10 cellular contexts compared by ENCODE assay signal in the genomic region with DNA sequence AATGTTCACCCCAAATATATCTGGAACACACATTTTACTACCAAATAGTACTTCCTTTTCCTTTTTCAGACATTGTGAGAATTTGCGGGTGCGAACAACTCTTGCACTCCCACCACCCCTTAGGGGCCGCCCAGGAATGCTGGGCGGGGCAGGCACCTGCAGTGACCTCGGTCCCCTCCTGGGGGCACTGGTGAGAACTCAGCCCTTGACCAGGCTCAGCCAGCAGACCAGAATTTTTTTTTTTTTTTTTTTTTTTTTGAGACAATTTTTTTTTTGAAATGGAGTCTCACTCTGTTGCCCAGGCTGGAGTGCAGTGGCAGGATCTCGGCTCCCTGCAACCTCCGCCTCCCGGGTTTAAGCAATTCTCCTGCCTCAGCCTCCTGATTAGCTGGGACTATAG.
A peak's percentile ranks its signal among the peaks of the same experiment; 100 is the strongest.
DNase-seq lines count a peak whose midpoint lies in the region; ATAC-seq, FAIRE-seq and TF ChIP-seq lines count a peak whose summit lies in the region.
"Had no signal": no experiment of that assay in that cellular context is flagged by ENCODE, and none has a peak within 500 bp of the region (broad histone marks: within the 10 kb centered on the region; RNA-seq: fewer than 3 reads in every experiment).

No MANE protein-coding gene starts in this region.

- no peaks in the 10 kb centered on the region for H3K27me3 ChIP-seq in brain microvascular endothelial cell (replicated peaks)

- no peaks in the 10 kb centered on the region for H3K36me3 ChIP-seq in brain microvascular endothelial cell (replicated peaks)

- FAIRE-seq in HTR-8/SVneo (lab: Jason Lieb, UNC): no peak

- ATAC-seq in GM18868 (IDR thresholded peaks at IDR 0.05; ENCODE audit: unreplicated experiment): no peak
- ATAC-seq: effector memory CD8-positive, alpha-beta T cell had no signal

- H3K27ac ChIP-seq in brain microvascular endothelial cell: no peak overlapping the region
- H3K27ac ChIP-seq: SK-N-MC had no signal

- H3K4me3 ChIP-seq in brain microvascular endothelial cell (ENCODE audit: low read depth, low read length): no peak overlapping the region
- H3K4me3 ChIP-seq: SK-N-MC had no signal

- DNase-seq in DMS53 (lab: John Stamatoyannopoulos, UW) (peak; percentile 47), DMS53 treated with DMSO at 0.1 percent for 48 hours (lab: John Stamatoyannopoulos, UW; ENCODE audit: unreplicated experiment) (no peak), HTR-8/SVneo (ENCODE audit: insufficient read length, low spot score) (peak; percentile 45), brain microvascular endothelial cell (no peak), posterior vena cava (ENCODE audit: low spot score) (peak; percentile 46), GM19238 (ENCODE audit: insufficient read length, low spot score) (no peak), NCI-H2107 treated with DMSO at 0.1 percent for 48 hours (lab: John Stamatoyannopoulos, UW; ENCODE audit: unreplicated experiment) (no peak)
- DNase-seq: effector memory CD8-positive, alpha-beta T cell had no signal

- intact Hi-C loops in posterior vena cava (cut with DNase I): no loop called here

- peak; percentile 52 for TF ChIP-seq CTCF in brain microvascular endothelial cell (IDR thresholded peaks at IDR 0.05; ENCODE audit: low read depth, low read length, missing control alignments)

- in situ Hi-C loops in brain microvascular endothelial cell (cut with HindIII; ENCODE audit: low pct_ligation_motif_present, low sequenced_read_pairs): no loop called here

Comparison
In these comparisons a context has a peak if more than half of its experiments do, and no peak if none do; other contexts are left out.
1. DNase-seq: peak in DMS53 (single experiment), HTR-8/SVneo (single experiment) and posterior vena cava (single experiment); none in DMS53 treated with DMSO at 0.1 percent for 48 hours (single experiment), brain microvascular endothelial cell (single experiment), GM19238 (single experiment) and NCI-H2107 treated with DMSO at 0.1 percent for 48 hours (single experiment).